ENCODE assay signal across 7 cellular contexts in the genomic region with DNA sequence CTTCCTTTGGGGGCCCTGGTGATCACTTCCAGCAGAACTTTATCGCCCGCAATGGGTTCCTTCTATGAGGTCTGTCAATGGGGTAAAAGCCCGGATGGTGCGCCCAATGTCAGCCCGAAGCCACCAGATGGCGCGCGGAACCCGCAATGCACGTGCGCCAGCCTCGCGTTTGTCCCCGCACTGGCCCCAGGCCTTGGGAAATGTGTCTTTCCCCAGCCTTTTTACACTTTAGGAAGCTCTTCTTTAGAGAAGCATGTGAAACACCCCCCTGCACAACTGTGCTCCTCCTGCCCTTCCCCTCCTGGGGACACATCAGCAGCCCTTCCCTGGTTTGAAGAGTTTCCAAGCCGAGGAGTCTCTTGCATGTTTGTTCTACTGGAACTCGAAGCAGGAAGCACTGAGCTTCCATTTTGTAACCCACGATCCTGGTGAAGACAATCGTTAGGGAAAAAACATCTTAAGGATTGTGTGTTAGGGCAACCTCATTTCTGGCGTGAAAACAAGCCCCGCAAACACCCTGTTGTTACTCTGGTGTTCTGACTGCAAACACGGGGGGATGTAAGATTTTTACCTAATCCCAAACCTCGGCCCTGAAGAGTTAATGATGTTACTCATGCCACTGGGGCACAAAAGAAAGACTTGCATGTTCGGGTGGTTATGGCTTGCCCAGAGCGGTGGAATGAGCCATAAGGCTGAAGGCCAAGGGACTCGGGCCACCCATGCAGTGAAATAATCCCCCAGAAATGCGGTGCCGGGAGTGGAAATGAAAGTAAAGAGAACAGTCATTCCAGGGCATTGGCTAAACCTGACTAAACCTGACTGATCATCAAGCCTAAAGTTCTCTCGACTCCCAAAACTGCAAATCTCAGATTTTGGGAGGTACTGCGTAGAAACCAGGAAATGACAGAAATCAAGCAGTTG. TPM values are rescaled to one million over a fixed set of nuclear protein-coding genes. Genes with fewer than 3 reads are reported as not detected.
DNase-seq lines count a peak whose midpoint lies in the region; ATAC-seq lines count a peak whose summit lies in the region.

No MANE protein-coding gene starts in this region.

- POLR2A ChIA-PET in activated CD4-positive, alpha-beta memory T cell treated with anti-CD3 and anti-CD28 coated beads for 36 hours (lab: Charles Lee), result interaction anchor here (0.6 to 2.6 kb wide), 9 partner anchors 18 to 584 kb away, joined by 3 to 10 read pairs (median 3); no protein-coding TSS in a partner anchor

- CTCF ChIA-PET in activated CD4-positive, alpha-beta memory T cell treated with anti-CD3 and anti-CD28 coated beads for 36 hours (lab: Charles Lee), result interaction anchor here (0.7 to 4.2 kb wide), 21 partner anchors 11 to 605 kb away, joined by 3 to 44 read pairs (median 5); no protein-coding TSS in a partner anchor

- peak overlapping the region; percentile 34 for H3K4me3 Mint-ChIP-seq in activated CD4-positive, alpha-beta memory T cell treated with anti-CD3 and anti-CD28 coated beads for 36 hours

- peaks cover 71% of the 10 kb centered on the region for H3K4me1 Mint-ChIP-seq in activated CD4-positive, alpha-beta memory T cell treated with anti-CD3 and anti-CD28 coated beads for 36 hours (ENCODE audit: low read depth)

- H3K36me3 Mint-ChIP-seq in activated CD4-positive, alpha-beta memory T cell treated with anti-CD3 and anti-CD28 coated beads for 36 hours, result peaks cover 8% of the 10 kb centered on the region

- H3K27me3 Mint-ChIP-seq in activated CD4-positive, alpha-beta memory T cell treated with anti-CD3 and anti-CD28 coated beads for 36 hours, result peaks cover 4% of the 10 kb centered on the region

- peaks cover 20% of the 10 kb centered on the region for H3K9me3 Mint-ChIP-seq in activated CD4-positive, alpha-beta memory T cell treated with anti-CD3 and anti-CD28 coated beads for 36 hours

- H3K27ac Mint-ChIP-seq in activated CD4-positive, alpha-beta memory T cell treated with anti-CD3 and anti-CD28 coated beads for 36 hours, result peak overlapping the region; percentile 85

- ATAC-seq in GM18498 (IDR thresholded peaks at IDR 0.05; ENCODE audit: unreplicated experiment) (peak; percentile 52), HG03354 (IDR thresholded peaks at IDR 0.05; ENCODE audit: poor library complexity, severe bottlenecking, unreplicated experiment) (peak; percentile 56)

- intact Hi-C loops in activated CD4-positive, alpha-beta memory T cell treated with anti-CD3 and anti-CD28 coated beads for 36 hours (cut with micrococcal nuclease), result loop anchor here (1.0 to 10.0 kb wide), 10 partner anchors 43 to 1005 kb away; partner anchors contain the start of gene B3GALNT2

- DNase-seq in NCI-H748 treated with DMSO at 0.1 percent for 48 hours (lab: John Stamatoyannopoulos, UW), result peak; percentile 16
- peak; percentile 90 for DNase-seq in activated CD4-positive, alpha-beta memory T cell treated with anti-CD3 and anti-CD28 coated beads for 36 hours
- peak; percentile 59 to 81 for DNase-seq in dermis microvascular lymphatic vessel endothelial cell (ENCODE audit: low read depth in 2 of 2)
- peak; percentile 87 to 91 for DNase-seq in lung microvascular endothelial cell (ENCODE audit: low read depth in 2 of 2)
- peak; percentile 43 to 82 (median 68) for DNase-seq in stimulated activated CD4-positive, alpha-beta T cell treated with anti-CD3 and anti-CD28 coated beads, TNF-alpha, amount 100 ng/mL, for 1 hour (ENCODE audit: low read depth in 3 of 3, low spot score in 1 of 3)

RNA-seq across cellular contexts. Expression of gene TARBP1, which starts 20.4 kb away (rescaled TPM):
- total RNA-seq in activated CD4-positive, alpha-beta memory T cell treated with anti-CD3 and anti-CD28 coated beads for 36 hours, result 10 to 100 TPM; 28.9 to 30.1 TPM
- 14.2 and 14.4 TPM in 2 replicates for total RNA-seq in dermis microvascular lymphatic vessel endothelial cell
- 10.7 and 13.5 TPM in 2 replicates for total RNA-seq in lung microvascular endothelial cell

Comparison
In these comparisons a context has a peak if more than half of its experiments do, and no peak if none do; other contexts are left out.
1. Peak in every context shown above with its lines: DNase-seq and ATAC-seq.
2. DNase-seq: peak in every context shown above with its lines; median percentile 90 in activated CD4-positive, alpha-beta memory T cell treated with anti-CD3 and anti-CD28 coated beads for 36 hours; 89 in lung microvascular endothelial cell; 70 in dermis microvascular lymphatic vessel endothelial cell; 68 in stimulated activated CD4-positive, alpha-beta T cell treated with anti-CD3 and anti-CD28 coated beads, TNF-alpha, amount 100 ng/mL, for 1 hour; 16 in NCI-H748 treated with DMSO at 0.1 percent for 48 hours.